Comparison of ENCODE assay signal across 34 cellular contexts in genomic region chr1:199901341-199901740, GRCh38.
"Had no signal": no experiment of that assay in that cellular context is flagged by ENCODE, and none has a peak within 500 bp of the region (broad histone marks: within the 10 kb centered on the region; RNA-seq: fewer than 3 reads in every experiment).

No MANE protein-coding gene starts in this region.

- H3K4me1 ChIP-seq: ascending aorta had no signal

- H3K27me3 Mint-ChIP-seq: activated CD4-positive, alpha-beta T cell treated with anti-CD3 and anti-CD28 coated beads, Interleukin-2, amount 10 ng/mL, durations not matched to agents 24 days and 14 days; activated naive CD4-positive, alpha-beta T cell treated with anti-CD3 and anti-CD28 coated beads, Interleukin-2, amount 10 ng/mL, durations not matched to agents 7 days and 5 days had no signal

- H3K27ac Mint-ChIP-seq: activated B cell treated with CpG ODN at 0.5 μM for 24 hours; activated CD4-positive, alpha-beta memory T cell treated with anti-CD3 and anti-CD28 coated beads for 36 hours; activated CD4-positive, alpha-beta T cell treated with anti-CD3 and anti-CD28 coated beads, Interleukin-2, amount 10 ng/mL, durations not matched to agents 24 days and 14 days; activated CD8-positive, alpha-beta T cell treated with anti-CD3 and anti-CD28 coated beads for 36 hours; activated naive CD4-positive, alpha-beta T cell treated with anti-CD3 and anti-CD28 coated beads, Interleukin-2, amount 10 ng/mL, durations not matched to agents 7 days and 5 days; activated naive CD4-positive, alpha-beta T cell treated with anti-CD3 and anti-CD28 coated beads, Interleukin-2, amount 50 U/mL, for 24 hours; activated naive CD8-positive, alpha-beta T cell; activated naive CD8-positive, alpha-beta T cell treated with anti-CD3 and anti-CD28 coated beads, Interleukin-2, amount 10 ng/mL, durations not matched to agents 7 days and 5 days; activated naive CD8-positive, alpha-beta T cell treated with anti-CD3 and anti-CD28 coated beads, Interleukin-2, amount 50 U/mL, for 24 hours; activated T-helper 2 cell treated with anti-CD3 and anti-CD28 coated beads, Interferon-gamma antibody, Interleukin-2, Interleukin-4, amounts not matched to agents 10 μg/mL and 5 μg/mL and 100 μg/mL, durations not matched to agents 14 hours and 24 hours and 36 hours; brain; T-helper 1 cell treated with Interleukin-12 subunit alpha and Interleukin-12 subunit beta and Interleukin-4 antibody, amounts not matched to agents 30 μg/mL and 1 μg/mL, for 36 hours; T-helper 2 cell treated with Interferon-gamma antibody and Interleukin-4, amounts not matched to agents 5 μg/mL and 100 μg/mL, for 36 hours had no signal

- H3K9me3 ChIP-seq: ascending aorta had no signal

- H3K9me3 Mint-ChIP-seq: activated B cell treated with CpG ODN at 0.5 μM for 24 hours; activated CD4-positive, alpha-beta memory T cell treated with anti-CD3 and anti-CD28 coated beads for 36 hours; activated CD4-positive, alpha-beta T cell treated with anti-CD3 and anti-CD28 coated beads, Interleukin-2, amount 10 ng/mL, durations not matched to agents 24 days and 14 days; activated naive CD4-positive, alpha-beta T cell treated with anti-CD3 and anti-CD28 coated beads, Interleukin-2, amount 10 ng/mL, durations not matched to agents 7 days and 5 days; activated naive CD4-positive, alpha-beta T cell treated with anti-CD3 and anti-CD28 coated beads, Interleukin-2, amount 50 U/mL, for 24 hours; activated naive CD8-positive, alpha-beta T cell treated with anti-CD3 and anti-CD28 coated beads, Interleukin-2, amount 10 ng/mL, durations not matched to agents 7 days and 5 days; activated naive CD8-positive, alpha-beta T cell treated with anti-CD3 and anti-CD28 coated beads, Interleukin-2, amount 50 U/mL, for 24 hours; activated T-cell treated with anti-CD3 and anti-CD28 coated beads, Interleukin-2, amount 50 U/mL, for 4 hours; activated T-helper 2 cell treated with anti-CD3 and anti-CD28 coated beads, Interferon-gamma antibody, Interleukin-2, Interleukin-4, amounts not matched to agents 10 μg/mL and 5 μg/mL and 100 μg/mL, durations not matched to agents 14 hours and 24 hours and 36 hours; central memory CD8-positive, alpha-beta T cell; T-helper 2 cell treated with Interferon-gamma antibody and Interleukin-4, amounts not matched to agents 5 μg/mL and 100 μg/mL, for 36 hours had no signal

- H3K36me3 ChIP-seq: ascending aorta, cardiac muscle cell had no signal

- H3K27ac ChIP-seq: ascending aorta, cardiac muscle cell had no signal

- ATAC-seq: activated CD8-positive, alpha-beta T cell treated with anti-CD3 and anti-CD28 coated beads for 36 hours; activated naive CD8-positive, alpha-beta T cell treated with anti-CD3 and anti-CD28 coated beads, Interleukin-2, amount 50 U/mL, for 24 hours; activated T-cell treated with anti-CD3 and anti-CD28 coated beads, Interleukin-2, amount 50 U/mL, for 4 hours had no signal

- H3K36me3 Mint-ChIP-seq: activated CD4-positive, alpha-beta memory T cell treated with anti-CD3 and anti-CD28 coated beads for 36 hours; activated naive CD4-positive, alpha-beta T cell treated with anti-CD3 and anti-CD28 coated beads, Interleukin-2, amount 10 ng/mL, durations not matched to agents 7 days and 5 days; activated naive CD4-positive, alpha-beta T cell treated with anti-CD3 and anti-CD28 coated beads, Interleukin-2, amount 50 U/mL, for 24 hours; activated naive CD8-positive, alpha-beta T cell; activated naive CD8-positive, alpha-beta T cell treated with anti-CD3 and anti-CD28 coated beads, Interleukin-2, amount 10 ng/mL, durations not matched to agents 7 days and 5 days; brain had no signal

- H3K4me3 Mint-ChIP-seq: activated B cell treated with CpG ODN at 0.5 μM for 24 hours; activated CD4-positive, alpha-beta memory T cell treated with anti-CD3 and anti-CD28 coated beads for 36 hours; activated CD4-positive, alpha-beta T cell treated with anti-CD3 and anti-CD28 coated beads, Interleukin-2, amount 10 ng/mL, durations not matched to agents 24 days and 14 days; activated CD8-positive, alpha-beta T cell treated with anti-CD3 and anti-CD28 coated beads for 36 hours; activated naive CD4-positive, alpha-beta T cell treated with anti-CD3 and anti-CD28 coated beads, Interleukin-2, amount 10 ng/mL, durations not matched to agents 7 days and 5 days; activated naive CD4-positive, alpha-beta T cell treated with anti-CD3 and anti-CD28 coated beads, Interleukin-2, amount 50 U/mL, for 24 hours; activated naive CD8-positive, alpha-beta T cell; activated naive CD8-positive, alpha-beta T cell treated with anti-CD3 and anti-CD28 coated beads, Interleukin-2, amount 10 ng/mL, durations not matched to agents 7 days and 5 days; activated naive CD8-positive, alpha-beta T cell treated with anti-CD3 and anti-CD28 coated beads, Interleukin-2, amount 50 U/mL, for 24 hours; activated T-cell treated with anti-CD3 and anti-CD28 coated beads, Interleukin-2, amount 50 U/mL, for 4 hours; brain; central memory CD8-positive, alpha-beta T cell; T-helper 1 cell treated with Interleukin-12 subunit alpha and Interleukin-12 subunit beta and Interleukin-4 antibody, amounts not matched to agents 30 μg/mL and 1 μg/mL, for 36 hours; T-helper 2 cell treated with Interferon-gamma antibody and Interleukin-4, amounts not matched to agents 5 μg/mL and 100 μg/mL, for 36 hours had no signal

- H3K4me1 Mint-ChIP-seq: activated B cell treated with CpG ODN at 0.5 μM for 24 hours; activated CD4-positive, alpha-beta T cell treated with anti-CD3 and anti-CD28 coated beads, Interleukin-2, amount 10 ng/mL, durations not matched to agents 24 days and 14 days; activated naive CD4-positive, alpha-beta T cell treated with anti-CD3 and anti-CD28 coated beads, Interleukin-2, amount 10 ng/mL, durations not matched to agents 7 days and 5 days; activated naive CD4-positive, alpha-beta T cell treated with anti-CD3 and anti-CD28 coated beads, Interleukin-2, amount 50 U/mL, for 24 hours; activated naive CD8-positive, alpha-beta T cell treated with anti-CD3 and anti-CD28 coated beads, Interleukin-2, amount 10 ng/mL, durations not matched to agents 7 days and 5 days; activated naive CD8-positive, alpha-beta T cell treated with anti-CD3 and anti-CD28 coated beads, Interleukin-2, amount 50 U/mL, for 24 hours; brain; central memory CD8-positive, alpha-beta T cell had no signal

- DNase-seq: activated B cell treated with CpG ODN at 0.5 μM for 24 hours; activated CD4-positive, alpha-beta memory T cell treated with anti-CD3 and anti-CD28 coated beads for 36 hours; activated CD4-positive, alpha-beta T cell treated with anti-CD3 and anti-CD28 coated beads for 4 hours; activated CD4-positive, alpha-beta T cell treated with anti-CD3 and anti-CD28 coated beads, Interleukin-2, amount 10 ng/mL, durations not matched to agents 24 days and 14 days; activated CD4-positive, alpha-beta T cell treated with anti-CD3 and anti-CD28 coated beads, Interleukin-2, amount 50 U/mL, for 1 hour; activated CD4-positive, alpha-beta T cell treated with anti-CD3 and anti-CD28 coated beads, Interleukin-2, amount 50 U/mL, for 4 hours; activated CD4-positive, CD25-positive, alpha-beta regulatory T cell treated with anti-CD3 and anti-CD28 coated beads, Interleukin-2, amount 50 U/mL, for 72 hours; activated CD8-positive, alpha-beta memory T cell treated with anti-CD3 and anti-CD28 coated beads, Interleukin-2, amount 50 U/mL, for 4 hours; activated CD8-positive, alpha-beta T cell treated with anti-CD3 and anti-CD28 coated beads for 36 hours; activated effector memory CD4-positive, alpha-beta T cell treated with Interleukin-2 at 50 U/mL for 16 hours; activated gamma-delta T cell; activated naive CD4-positive, alpha-beta T cell treated with anti-CD3 and anti-CD28 coated beads, Interleukin-2, amount 10 ng/mL, durations not matched to agents 7 days and 5 days; activated naive CD4-positive, alpha-beta T cell treated with Interleukin-2 at 50 U/mL for 16 hours; activated naive CD8-positive, alpha-beta T cell treated with anti-CD3 and anti-CD28 coated beads, Interleukin-2, amount 10 ng/mL, durations not matched to agents 7 days and 5 days; activated naive CD8-positive, alpha-beta T cell treated with anti-CD3 and anti-CD28 coated beads, Interleukin-2, amount 50 U/mL, for 24 hours; activated T-cell treated with anti-CD3 and anti-CD28 coated beads for 4 hours; activated T-cell treated with anti-CD3 and anti-CD28 coated beads, Interleukin-2, amount 50 U/mL, for 1 hour; activated T-cell treated with anti-CD3 and anti-CD28 coated beads, Interleukin-2, amount 50 U/mL, for 4 hours; amygdala; anterior cingulate cortex; caudate nucleus; cerebellar nuclear complex; T-helper 1 cell; T-helper 2 cell; T-helper 9 cell had no signal

- H3K4me3 ChIP-seq: ascending aorta, cardiac muscle cell had no signal
